ENCODE assay signal across 8 cellular contexts in genomic region chr2:71129891-71130324, GRCh38. TPM values are rescaled to one million over a fixed set of nuclear protein-coding genes. Genes with fewer than 3 reads are reported as not detected.
DNase-seq lines count a peak whose midpoint lies in the region; ATAC-seq, FAIRE-seq and TF ChIP-seq lines count a peak whose summit lies in the region.

Gene MCEE, minus strand, starts transcription at chr2:71130229. Its CDS starts 10 bp downstream, at chr2:71130219.

- peak; percentile 88 for FAIRE-seq in GM12891 (lab: Jason Lieb, UNC)

- TF ChIP-seq POLR2A in GM12891 (IDR thresholded peaks at IDR 0.05; ENCODE audit: low read depth, low read length), result no peak; the same call in 1 of the 2 replicates

- DNase-seq in GM12891 (ENCODE audit: insufficient read length, low spot score) (peak; percentile 77), NCI-H1092 (lab: John Stamatoyannopoulos, UW) (peak; percentile 72), SW 1271 (lab: John Stamatoyannopoulos, UW) (peak; percentile 38 to 93), right atrium auricular region (ENCODE audit: low spot score) (peak; percentile 92), retinal pigment epithelial cell (ENCODE audit: low read depth) (peak; percentile 45), pons (ENCODE audit: low spot score) (no peak)

- 0 to 1% (median 0%) methylated on average over 36 of the region's 36 CpGs for WGBS in adipose tissue, 3 donors

- no peaks in the 10 kb centered on the region for H3K9me3 ChIP-seq in right atrium auricular region

- ATAC-seq in HG02623 (IDR thresholded peaks at IDR 0.05; ENCODE audit: unreplicated experiment), result peak; percentile 76

- TF ChIP-seq CTCF in right atrium auricular region (IDR thresholded peaks at IDR 0.05) (no peak), retinal pigment epithelial cell (conservative IDR thresholded peaks at IDR 0.05; ENCODE audit: low read depth, low read length) (no peak)

- peaks cover 0 to 39% of the 10 kb centered on the region in 2 donors for H3K4me1 ChIP-seq in right atrium auricular region

- no peaks in the 10 kb centered on the region for H3K27me3 ChIP-seq in right atrium auricular region

- H3K4me3 ChIP-seq in right atrium auricular region (peak within 1 kb of the TSS; percentile 82 to 97), retinal pigment epithelial cell (ENCODE audit: low read length) (peak within 1 kb of the TSS; percentile 97)

- H3K36me3 ChIP-seq in right atrium auricular region, result peaks cover 17% of the 10 kb centered on the region

- peak within 1 kb of the TSS; percentile 54 for H3K27ac ChIP-seq in adipose tissue (ENCODE audit: low read depth, low read length)
- H3K27ac ChIP-seq in right atrium auricular region, result peak within 1 kb of the TSS; percentile 91 to 96

TF ChIP-seq in GM12891, 5 proteins besides CTCF, POLR2A, EP300 and RAD21:
- peak; percentile 76 for TF ChIP-seq TAF1 (IDR thresholded peaks at IDR 0.05; ENCODE audit: low read depth, low read length)
- no peak for TF ChIP-seq POU2F2 (IDR thresholded peaks at IDR 0.05; ENCODE audit: low read depth, low read length)

RNA-seq across cellular contexts. Expression of gene MCEE, which starts in this region (rescaled TPM):
- polyA plus RNA-seq in GM12891 (2012; ENCODE audit: low read depth, missing spikeins), result 18.1 TPM
- polyA plus RNA-seq in adipose tissue, result 10 to 100 TPM; 19.4 to 23.3 (median 22.5) TPM
- 10 to 100 TPM; 17.2 to 27.5 TPM for total RNA-seq in right atrium auricular region
